Comparison of ENCODE assay signal across 8 cellular contexts in genomic region chr13:27251166-27252088, GRCh38. TPM values are rescaled to one million over a fixed set of nuclear protein-coding genes. Genes with fewer than 3 reads are reported as not detected.
A peak's percentile ranks its signal among the peaks of the same experiment; 100 is the strongest.
DNase-seq lines count a peak whose midpoint lies in the region; ATAC-seq lines count a peak whose summit lies in the region.

TSS of gene RPL21 (plus strand) at chr13:27251558. CDS start at chr13:27253777, 2,219 bp downstream.

- intact Hi-C loops in dendritic cell treated with granulocyte-macrophage colony-stimulating factor and Interleukin-4, amounts not matched to agents 40 ng/mL and 50 ng/mL, for 4 days (cut with micrococcal nuclease): loop anchor here (1.0 to 10.0 kb wide), 2 partner anchors 79 to 173 kb away; partner anchors contain the start of gene GTF3A

- H3K9me3 ChIP-seq in BLaER1: no peaks in the 10 kb centered on the region

- H3K9ac ChIP-seq in BLaER1: peak within 1 kb of the TSS; percentile 99

- H3K27me3 Mint-ChIP-seq in dendritic cell treated with granulocyte-macrophage colony-stimulating factor and Interleukin-4, amounts not matched to agents 40 ng/mL and 50 ng/mL, for 4 days: no peaks in the 10 kb centered on the region

- H3K4me2 ChIP-seq in BLaER1: peak within 1 kb of the TSS; percentile 90

- DNase-seq in NCI-H748 (lab: John Stamatoyannopoulos, UW; ENCODE audit: unreplicated experiment) (peak; percentile 99), left lobe of liver (ENCODE audit: low spot score) (peak; percentile 96)
- DNase-seq in activated CD4-positive, alpha-beta T cell treated with anti-CD3 and anti-CD28 coated beads, Interleukin-2, amount 50 U/mL, for 24 hours (ENCODE audit: low read depth in 1 of 2, low spot score in 1 of 2): peak; percentile 87 to 93
- DNase-seq in stimulated activated CD4-positive, alpha-beta T cell treated with anti-CD3 and anti-CD28 coated beads, Interleukin-2, amount 100 ng/mL, for 4 hours (ENCODE audit: low read depth): peak; percentile 85

- peak within 1 kb of the TSS; percentile 97 for H3K27ac Mint-ChIP-seq in dendritic cell treated with granulocyte-macrophage colony-stimulating factor and Interleukin-4, amounts not matched to agents 40 ng/mL and 50 ng/mL, for 4 days

- H3K36me3 Mint-ChIP-seq in dendritic cell treated with granulocyte-macrophage colony-stimulating factor and Interleukin-4, amounts not matched to agents 40 ng/mL and 50 ng/mL, for 4 days (ENCODE audit: low read depth): peaks cover 44% of the 10 kb centered on the region

- peaks cover 30% of the 10 kb centered on the region for H3K36me3 ChIP-seq in BLaER1

- ATAC-seq in GM19324 (IDR thresholded peaks at IDR 0.05; ENCODE audit: low FRiP score, unreplicated experiment) (peak; percentile 92), HG03469 (IDR thresholded peaks at IDR 0.05; ENCODE audit: unreplicated experiment) (peak; percentile 86), left lobe of liver (peak; percentile 96)

- peaks cover 25% of the 10 kb centered on the region for H3K4me1 Mint-ChIP-seq in dendritic cell treated with granulocyte-macrophage colony-stimulating factor and Interleukin-4, amounts not matched to agents 40 ng/mL and 50 ng/mL, for 4 days (ENCODE audit: low read depth)

- H3K27ac ChIP-seq in BLaER1: peak within 1 kb of the TSS; percentile 99

- no peaks in the 10 kb centered on the region for H3K27me3 ChIP-seq in BLaER1

- peak within 1 kb of the TSS; percentile 93 for H3K4me3 ChIP-seq in BLaER1

- H3K4me3 Mint-ChIP-seq in dendritic cell treated with granulocyte-macrophage colony-stimulating factor and Interleukin-4, amounts not matched to agents 40 ng/mL and 50 ng/mL, for 4 days: peak within 1 kb of the TSS; percentile 88

- H3K9me3 Mint-ChIP-seq in dendritic cell treated with granulocyte-macrophage colony-stimulating factor and Interleukin-4, amounts not matched to agents 40 ng/mL and 50 ng/mL, for 4 days: no peaks in the 10 kb centered on the region

- H4K20me1 ChIP-seq in BLaER1: peaks cover 43% of the 10 kb centered on the region

- H3K4me1 ChIP-seq in BLaER1: peaks cover 24% of the 10 kb centered on the region

RNA-seq across cellular contexts. Expression of gene RPL21, which starts in this region (rescaled TPM):
- 362 TPM for total RNA-seq in left lobe of liver

Comparison
In these comparisons a context has a peak if more than half of its experiments do, and no peak if none do; other contexts are left out.
1. Peak in every context shown above with its lines: DNase-seq, ATAC-seq, H3K4me3 ChIP-seq and H3K27ac ChIP-seq.